ENCODE assay signal across 8 cellular contexts in genomic region chr12:122064034-122064777, GRCh38. TPM values are rescaled to one million over a fixed set of nuclear protein-coding genes. Genes with fewer than 3 reads are reported as not detected.
DNase-seq lines count a peak whose midpoint lies in the region; ATAC-seq and TF ChIP-seq lines count a peak whose summit lies in the region.

No MANE protein-coding gene starts in this region.

- no peak for TF ChIP-seq RAD21 in neural cell (conservative IDR thresholded peaks at IDR 0.05)

- H4K20me1 ChIP-seq in DND-41 (ENCODE audit: insufficient read depth, low read length) (no peaks in the 10 kb centered on the region), neural cell (ENCODE audit: insufficient read depth) (no peaks in the 10 kb centered on the region)

- H3K27me3 ChIP-seq in DND-41 (ENCODE audit: insufficient read depth, low read length, poor library complexity) (no peaks in the 10 kb centered on the region), HL-60 (ENCODE audit: insufficient read depth, poor library complexity, severe bottlenecking) (no peaks in the 10 kb centered on the region), neural cell (ENCODE audit: insufficient read depth, low read depth, low read length) (no peaks in the 10 kb centered on the region)

- peak overlapping the region; percentile 7; the same call in 1 of the 2 replicates for H3K4me2 ChIP-seq in DND-41 (ENCODE audit: insufficient read depth, low read length)
- no peak overlapping the region for H3K4me2 ChIP-seq in neural cell (ENCODE audit: low read length)

- H3K27me3 Mint-ChIP-seq in activated T-helper 17 cell treated with anti-CD3 and anti-CD28 coated beads, Interleukin-2, amount 50 U/mL, for 72 hours = no peaks in the 10 kb centered on the region

- TF ChIP-seq CTCF in DND-41 (IDR thresholded peaks at IDR 0.05; ENCODE audit: borderline replicate concordance, extremely low read depth, low read length, poor library complexity, severe bottlenecking) (peak; percentile 67), HL-60 (IDR thresholded peaks at IDR 0.05; ENCODE audit: insufficient read depth, low read length) (peak; percentile 4), neural cell (IDR thresholded peaks at IDR 0.05; ENCODE audit: poor library complexity, severe bottlenecking) (peak; percentile 48)

- no peak for TF ChIP-seq EP300 in neural cell (conservative IDR thresholded peaks at IDR 0.05; ENCODE audit: poor library complexity, severe bottlenecking)

- H3K9ac ChIP-seq in DND-41 (ENCODE audit: low read depth, low read length) (no peak overlapping the region), neural cell (ENCODE audit: low read length) (no peak overlapping the region)

- H3F3A ChIP-seq in neural cell (ENCODE audit: insufficient read depth, low read length, poor library complexity, severe bottlenecking) = no peaks in the 10 kb centered on the region

- H3K9me3 Mint-ChIP-seq in activated T-helper 17 cell treated with anti-CD3 and anti-CD28 coated beads, Interleukin-2, amount 50 U/mL, for 72 hours = no peaks in the 10 kb centered on the region

- H3K27ac Mint-ChIP-seq in activated T-helper 17 cell treated with anti-CD3 and anti-CD28 coated beads, Interleukin-2, amount 50 U/mL, for 72 hours = no peak overlapping the region

- H3K4me3 ChIP-seq in DND-41 (ENCODE audit: low read depth in 1 of 2, low read length in 2 of 2) (no peak overlapping the region), HL-60 (replicated peaks; ENCODE audit: insufficient read depth, low read length) (no peak overlapping the region), neural cell (ENCODE audit: low read length) (no peak overlapping the region)

- ATAC-seq in DND-41 (ENCODE audit: insufficient read depth, low read depth) (peak; percentile 93), GM21825 (IDR thresholded peaks at IDR 0.05; ENCODE audit: unreplicated experiment) (no peak)
- peak; percentile 83 for ATAC-seq in activated T-helper 17 cell treated with anti-CD3 and anti-CD28 coated beads, Interleukin-2, amount 50 U/mL, for 72 hours (replicated peaks)

- peaks cover 29% of the 10 kb centered on the region for H3K36me3 ChIP-seq in DND-41 (ENCODE audit: insufficient read depth, low read length)
- no peaks in the 10 kb centered on the region for H3K36me3 ChIP-seq in neural cell (ENCODE audit: insufficient read depth, low read length)

- H3K9me3 ChIP-seq in DND-41 (ENCODE audit: insufficient read depth, low read length, severe bottlenecking) (no peaks in the 10 kb centered on the region), neural cell (ENCODE audit: low read length) (no peaks in the 10 kb centered on the region)

- H3K4me3 Mint-ChIP-seq in activated T-helper 17 cell treated with anti-CD3 and anti-CD28 coated beads, Interleukin-2, amount 50 U/mL, for 72 hours = no peak overlapping the region

- H3K9me2 ChIP-seq in neural cell (ENCODE audit: insufficient read depth, low read length) = no peaks in the 10 kb centered on the region

- no peaks in the 10 kb centered on the region for H3K79me2 ChIP-seq in DND-41 (ENCODE audit: insufficient read depth, low read length)
- H3K79me2 ChIP-seq in neural cell (replicated peaks; ENCODE audit: insufficient read depth, low read length) = no peaks in the 10 kb centered on the region

- H3K36me3 Mint-ChIP-seq in activated T-helper 17 cell treated with anti-CD3 and anti-CD28 coated beads, Interleukin-2, amount 50 U/mL, for 72 hours (ENCODE audit: low read depth) = no peaks in the 10 kb centered on the region

- no peak overlapping the region for H3K27ac ChIP-seq in DND-41 (ENCODE audit: low read length)
- no peak overlapping the region for H3K27ac ChIP-seq in HL-60 (replicated peaks)
- no peak overlapping the region for H3K27ac ChIP-seq in neural cell (ENCODE audit: low read length)

- DNase-seq in DND-41 (peak; percentile 77), HL-60 (ENCODE audit: low read depth in 1 of 2, low spot score in 1 of 2) (peak; percentile 45 to 54), NCI-H82 treated with DMSO at 0.1 percent for 48 hours (lab: John Stamatoyannopoulos, UW; ENCODE audit: unreplicated experiment) (peak; percentile 82), germinal center (ENCODE audit: low spot score) (peak; percentile 90), NK-92 (lab: John Stamatoyannopoulos, UW; ENCODE audit: unreplicated experiment) (no peak)

- no peaks in the 10 kb centered on the region for H3K4me1 ChIP-seq in DND-41 (ENCODE audit: insufficient read depth, low read length)

- H2AFZ ChIP-seq in DND-41 (ENCODE audit: low read depth, low read length) (peak overlapping the region; percentile 34; the same call in 1 of the 2 replicates), neural cell (ENCODE audit: low read depth, low read length) (no peak overlapping the region)

- no peaks in the 10 kb centered on the region for H3K4me1 Mint-ChIP-seq in activated T-helper 17 cell treated with anti-CD3 and anti-CD28 coated beads, Interleukin-2, amount 50 U/mL, for 72 hours

TF ChIP-seq in neural cell, 6 proteins besides CTCF, POLR2A, EP300 and RAD21:
- no peak for TF ChIP-seq REST (IDR thresholded peaks at IDR 0.05; ENCODE audit: borderline replicate concordance)
- no peak for TF ChIP-seq POLR2AphosphoS5 (IDR thresholded peaks at IDR 0.05)
TF ChIP-seq in neural cell: peak in this region for 0.

RNA-seq across cellular contexts. Expression of gene MLXIP, which starts 14.3 kb away (rescaled TPM):
- 10 to 100 TPM; 19.7 to 28.9 TPM for total RNA-seq in activated T-helper 17 cell treated with anti-CD3 and anti-CD28 coated beads, Interleukin-2, amount 50 U/mL, for 72 hours
- 9.2 and 10.1 TPM in 2 replicates for polyA plus RNA-seq in neural cell
- polyA minus RNA-seq in neural cell = 13.6 and 14.8 TPM in 2 replicates

RNA-seq across cellular contexts. Expression of gene BCL7A, which starts 42.5 kb away (rescaled TPM):
- 1 to 10 TPM in 1 of 2 donors, under 1 TPM in 1; 0.82 to 1.1 TPM for total RNA-seq in activated T-helper 17 cell treated with anti-CD3 and anti-CD28 coated beads, Interleukin-2, amount 50 U/mL, for 72 hours
- 51.3 and 65.6 TPM in 2 replicates for polyA plus RNA-seq in neural cell
- 85.5 and 88.6 TPM in 2 replicates for polyA minus RNA-seq in neural cell

Comparison
In these comparisons a context has a peak if more than half of its experiments do, and no peak if none do; other contexts are left out.
1. CTCF ChIP-seq: peak in every context shown above with its lines; median percentile 67 in DND-41; 48 in neural cell; 4 in HL-60.